8 cellular contexts compared by ENCODE assay signal in genomic region chr5:172932313-172933017, GRCh38. TPM values are rescaled to one million over a fixed set of nuclear protein-coding genes. Genes with fewer than 3 reads are reported as not detected.
A peak's percentile ranks its signal among the peaks of the same experiment; 100 is the strongest.
DNase-seq lines count a peak whose midpoint lies in the region; ATAC-seq and TF ChIP-seq lines count a peak whose summit lies in the region.

No MANE protein-coding gene starts in this region.

- H3K27me3 ChIP-seq in effector memory CD4-positive, alpha-beta T cell (replicated peaks; ENCODE audit: control insufficient read depth, insufficient read depth, low read length, poor library complexity, severe bottlenecking): no peaks in the 10 kb centered on the region

- peaks cover 11% of the 10 kb centered on the region for H3K4me1 Mint-ChIP-seq in mesothelial cell of epicardium

- H3K36me3 Mint-ChIP-seq in mesothelial cell of epicardium: peaks cover 21% of the 10 kb centered on the region

- H3K27ac Mint-ChIP-seq in mesothelial cell of epicardium: no peak overlapping the region

- no peaks in the 10 kb centered on the region for H3K9me3 Mint-ChIP-seq in mesothelial cell of epicardium

- no peak overlapping the region for H3K27ac ChIP-seq in effector memory CD4-positive, alpha-beta T cell (ENCODE audit: insufficient read depth, low read length, poor library complexity, severe bottlenecking)

- no peaks in the 10 kb centered on the region for H3K4me1 ChIP-seq in effector memory CD4-positive, alpha-beta T cell (ENCODE audit: control insufficient read depth, insufficient read depth, low read length, poor library complexity, severe bottlenecking)

- H3K4me3 ChIP-seq in GM12864 (ENCODE audit: low read depth, low read length): no peak overlapping the region
- no peak overlapping the region for H3K4me3 ChIP-seq in effector memory CD4-positive, alpha-beta T cell (ENCODE audit: insufficient read depth, low read depth, low read length, poor library complexity, severe bottlenecking)

- DNase-seq in GM12864 (ENCODE audit: low read depth): no peak
- DNase-seq in NCI-H460 (ENCODE audit: extremely low read depth, low read depth): peak; percentile 76
- DNase-seq in activated CD8-positive, alpha-beta memory T cell treated with anti-CD3 and anti-CD28 coated beads for 1 hour (ENCODE audit: extremely low read depth in 1 of 2, low read depth in 1 of 2): peak; percentile 44 to 63
- DNase-seq in effector memory CD4-positive, alpha-beta T cell: peak; percentile 38 to 59 (median 53)
- peak; percentile 65 to 82 for DNase-seq in mesothelial cell of epicardium (ENCODE audit: low spot score in 2 of 2, unreplicated experiment in 2 of 2)
- DNase-seq in stimulated activated CD8-positive, alpha-beta memory T cell treated with anti-CD3 and anti-CD28 coated beads, Interleukin-2, amount 100 ng/mL, for 1 hour (ENCODE audit: low read depth in 2 of 2): peak; percentile 55 to 60

- peaks cover 23% of the 10 kb centered on the region for H3K36me3 ChIP-seq in effector memory CD4-positive, alpha-beta T cell (ENCODE audit: control insufficient read depth, insufficient read depth, low read length)

- H3K27me3 Mint-ChIP-seq in mesothelial cell of epicardium (ENCODE audit: low read depth): no peaks in the 10 kb centered on the region

- ATAC-seq in HG02678 (IDR thresholded peaks at IDR 0.05; ENCODE audit: unreplicated experiment): peak; percentile 74
- no peak for ATAC-seq in HG02870 (IDR thresholded peaks at IDR 0.05; ENCODE audit: unreplicated experiment)

- H3K4me3 Mint-ChIP-seq in mesothelial cell of epicardium: no peak overlapping the region

- TF ChIP-seq CTCF in GM12864 (IDR thresholded peaks at IDR 0.05; ENCODE audit: low read depth, low read length, missing control alignments) (peak; percentile 92), mesothelial cell of epicardium (IDR thresholded peaks at IDR 0.05; ENCODE audit: unreplicated experiment) (peak; percentile 90)

- H3K9me3 ChIP-seq in effector memory CD4-positive, alpha-beta T cell (ENCODE audit: control insufficient read depth, low read length): no peaks in the 10 kb centered on the region

RNA-seq across cellular contexts. Expression of gene RPL26L1, which starts 26.8 kb away (rescaled TPM):
- total RNA-seq in NCI-H460 (2014; rRNA removed; shearing (Covaris generic)): 104 and 105 TPM in 2 replicates
- 104 and 105 TPM in 2 replicates for polyA plus RNA-seq in NCI-H460 (2014; cell fraction: nucleus; rRNA removed)
- 43.0 to 43.9 TPM (median 43.9 TPM) in 3 replicates for total RNA-seq in mesothelial cell of epicardium

RNA-seq across cellular contexts. Expression of gene ATP6V0E1, which starts 51.1 kb away (rescaled TPM):
- 135 and 154 TPM in 2 replicates for total RNA-seq in NCI-H460 (2014; rRNA removed; shearing (Covaris generic))
- 64.5 and 65.5 TPM in 2 replicates for polyA plus RNA-seq in NCI-H460 (2014; cell fraction: nucleus; rRNA removed)
- 116 to 125 TPM (median 120 TPM) in 3 replicates for total RNA-seq in mesothelial cell of epicardium
